8 cellular contexts compared by ENCODE assay signal in the genomic region with DNA sequence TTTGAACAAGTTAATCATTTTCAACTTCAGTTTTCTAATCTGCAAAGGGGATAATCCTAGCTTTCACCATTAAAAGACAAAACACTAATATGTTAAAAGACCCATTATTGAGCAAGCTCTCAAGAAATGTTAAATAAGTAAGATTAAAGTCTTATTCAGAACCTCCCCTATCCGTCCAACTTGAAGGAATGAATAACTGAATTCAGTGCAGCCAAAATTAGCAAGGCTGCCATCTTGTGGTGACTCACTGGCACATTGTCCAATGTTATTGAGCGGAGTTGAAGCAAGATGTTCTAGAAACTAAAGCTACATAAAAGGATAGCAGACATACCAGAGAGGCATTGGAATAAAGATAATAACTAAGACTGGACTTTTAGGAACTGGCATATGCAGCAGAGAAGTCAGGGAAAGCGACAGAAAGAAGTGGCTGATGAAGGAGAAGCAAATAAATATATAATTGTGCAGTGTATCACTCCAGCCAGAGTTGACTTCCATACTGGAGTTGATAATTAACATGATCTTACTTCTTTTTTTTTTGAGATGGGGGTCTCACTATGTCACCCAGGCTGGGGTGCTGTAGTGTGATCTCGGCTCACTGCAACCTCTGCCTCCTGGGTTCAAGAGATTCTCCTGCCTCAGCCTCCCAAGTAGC. TPM values are rescaled to one million over a fixed set of nuclear protein-coding genes. Genes with fewer than 3 reads are reported as not detected.
DNase-seq lines count a peak whose midpoint lies in the region; ATAC-seq and TF ChIP-seq lines count a peak whose summit lies in the region.

No MANE protein-coding gene starts in this region.

- ATAC-seq in HG03457 (IDR thresholded peaks at IDR 0.05; ENCODE audit: unreplicated experiment) (no peak), GM21717 (IDR thresholded peaks at IDR 0.05; ENCODE audit: unreplicated experiment) (no peak)

- no peak overlapping the region for H3K4me3 Mint-ChIP-seq in nephron

- H3K4me1 Mint-ChIP-seq in nephron, result peaks cover 21% of the 10 kb centered on the region

- H3K36me3 Mint-ChIP-seq in nephron (ENCODE audit: low read depth), result no peaks in the 10 kb centered on the region

- CTCF ChIA-PET in BJ (lab: Yijun Ruan, JAX), result interaction anchor here (0.6 to 8.2 kb wide), 27 partner anchors 9 to 283 kb away, joined by 3 to 92 read pairs (median 5); partner anchors contain the start of gene MYCL

- H3K27me3 ChIP-seq in BJ (ENCODE audit: control insufficient read depth, insufficient read depth, low read length), result no peaks in the 10 kb centered on the region; the same call in 1 of the 2 replicates

- no peak overlapping the region for H3K4me3 ChIP-seq in BJ (ENCODE audit: low read depth, low read length)
- H3K4me3 ChIP-seq in epithelial cell of proximal tubule (ENCODE audit: low read depth, low read length), result no peak overlapping the region

- no peak for DNase-seq in BJ (ENCODE audit: low read depth)
- DNase-seq in H4 (ENCODE audit: low spot score), result peak; percentile 64
- peak; percentile 95 for DNase-seq in NCI-H510A treated with DMSO at 0.1 percent for 48 hours (lab: John Stamatoyannopoulos, UW)
- DNase-seq in activated CD4-positive, alpha-beta T cell treated with anti-CD3 and anti-CD28 coated beads, Interleukin-2, amount 50 U/mL, for 4 hours, result peak; percentile 26 to 49
- no peak for DNase-seq in epithelial cell of proximal tubule (ENCODE audit: low read depth)

- no peaks in the 10 kb centered on the region for H3K36me3 ChIP-seq in BJ (ENCODE audit: control insufficient read depth, insufficient read depth, low read length)

- no peaks in the 10 kb centered on the region for H3K27me3 Mint-ChIP-seq in nephron (ENCODE audit: low read depth)

- no peaks in the 10 kb centered on the region for H3K9me3 Mint-ChIP-seq in nephron

- POLR2A ChIA-PET in BJ (lab: Charles Lee), result no interaction called here

- peak overlapping the region in 2 of 3 experiments; percentile 1 to 32 for H3K27ac Mint-ChIP-seq in nephron

- TF ChIP-seq CTCF in BJ (IDR thresholded peaks at IDR 0.05; ENCODE audit: insufficient read depth, low read depth, low read length) (peak; percentile 64), epithelial cell of proximal tubule (conservative IDR thresholded peaks at IDR 0.05; ENCODE audit: low read depth, low read length) (peak; percentile 77), nephron (IDR thresholded peaks at IDR 0.05; ENCODE audit: unreplicated experiment in 3 of 3) (peak; percentile 71 to 76 (median 73))

RNA-seq across cellular contexts. Expression of gene CAP1, which starts 8.2 kb away (rescaled TPM):
- 585 and 769 TPM in 2 replicates for polyA plus RNA-seq in BJ (2011; rRNA removed)
- 190 and 346 TPM in 2 replicates for polyA minus RNA-seq in BJ (2011; rRNA and poly(A)+ RNA removed)
- 315 and 362 TPM in 2 replicates for total RNA-seq in H4 (2014; rRNA removed; shearing (Covaris generic))
- 342 and 577 TPM in 2 replicates for total RNA-seq in epithelial cell of proximal tubule

Comparison
In these comparisons a context has a peak if more than half of its experiments do, and no peak if none do; other contexts are left out.
1. DNase-seq: peak in H4 (single experiment), NCI-H510A treated with DMSO at 0.1 percent for 48 hours (single experiment) and activated CD4-positive, alpha-beta T cell treated with anti-CD3 and anti-CD28 coated beads, Interleukin-2, amount 50 U/mL, for 4 hours (2 of 2); none in BJ (single experiment) and epithelial cell of proximal tubule (single experiment).
2. Peak in every context shown above with its lines, with median percentiles within 50 percentile points of each other: CTCF ChIP-seq.